8 cellular contexts compared by ENCODE assay signal in the genomic region with DNA sequence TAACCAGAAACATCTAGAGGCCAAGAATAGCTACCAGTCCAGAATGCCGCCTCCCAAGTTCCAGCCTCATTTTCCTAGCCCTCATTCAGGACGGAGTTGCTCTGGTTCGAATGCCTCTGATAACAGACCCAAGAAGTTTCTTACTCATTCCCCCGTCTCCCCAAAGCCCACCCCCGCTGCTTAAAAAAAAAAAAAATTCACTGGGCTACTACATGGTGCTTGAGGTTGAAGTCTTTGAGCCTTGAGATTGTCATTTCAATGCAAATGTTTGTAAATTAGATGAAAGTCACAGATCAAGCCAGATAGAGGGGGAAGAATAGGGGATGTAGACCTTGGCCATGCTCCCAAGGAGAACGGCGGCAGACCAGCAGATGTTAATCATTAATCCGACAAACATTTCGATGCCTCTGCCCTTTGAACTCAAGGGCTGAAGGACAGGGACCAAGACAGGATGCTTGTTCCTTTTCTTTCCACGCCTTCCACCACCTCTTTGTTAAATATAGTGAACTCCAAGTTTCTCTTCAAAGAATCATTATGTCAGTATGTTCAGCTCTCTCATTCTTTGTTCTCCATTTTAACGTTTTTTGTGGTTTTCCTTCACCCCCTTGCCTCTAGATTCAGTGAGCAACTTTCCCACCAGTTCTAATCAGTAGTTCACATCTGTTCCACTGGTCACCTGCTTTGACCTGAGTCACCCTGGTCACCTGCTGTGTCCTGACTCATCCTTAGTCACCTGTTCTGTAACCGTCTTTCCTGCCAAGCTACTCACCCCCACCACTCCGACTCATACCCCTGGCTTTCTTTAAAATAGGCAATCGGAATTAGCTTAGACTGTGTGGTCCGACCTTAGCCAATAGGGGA.
A peak's percentile ranks its signal among the peaks of the same experiment; 100 is the strongest.
DNase-seq lines count a peak whose midpoint lies in the region; ATAC-seq and TF ChIP-seq lines count a peak whose summit lies in the region.

No MANE protein-coding gene starts in this region.

- H3K9me3 Mint-ChIP-seq in activated T-helper 17 cell treated with anti-CD3 and anti-CD28 coated beads, Interleukin-2, amount 50 U/mL, for 72 hours = peaks cover 5% of the 10 kb centered on the region
- no peaks in the 10 kb centered on the region for H3K9me3 Mint-ChIP-seq in osteocyte (ENCODE audit: unreplicated experiment)

- peak; percentile 65 for DNase-seq in KG1 (lab: John Stamatoyannopoulos, UW)
- peak; percentile 49 for DNase-seq in osteocyte (ENCODE audit: extremely low spot score, unreplicated experiment)
- DNase-seq in NCI-H2029 treated with DMSO at 0.1 percent for 48 hours (lab: John Stamatoyannopoulos, UW) = no peak
- DNase-seq in nucleus accumbens (lab: John Stamatoyannopoulos, UW) = no peak

- H3K27me3 Mint-ChIP-seq in activated T-helper 17 cell treated with anti-CD3 and anti-CD28 coated beads, Interleukin-2, amount 50 U/mL, for 72 hours = peaks cover 5% of the 10 kb centered on the region
- H3K27me3 Mint-ChIP-seq in osteocyte (ENCODE audit: unreplicated experiment) = peaks cover 9% of the 10 kb centered on the region

- peaks cover 6% of the 10 kb centered on the region for H3K36me3 Mint-ChIP-seq in activated T-helper 17 cell treated with anti-CD3 and anti-CD28 coated beads, Interleukin-2, amount 50 U/mL, for 72 hours (ENCODE audit: low read depth)
- no peaks in the 10 kb centered on the region for H3K36me3 Mint-ChIP-seq in osteocyte (ENCODE audit: unreplicated experiment)

- ATAC-seq in GM21526 (IDR thresholded peaks at IDR 0.05; ENCODE audit: low FRiP score, unreplicated experiment) (peak; percentile 59), HG03045 (IDR thresholded peaks at IDR 0.05; ENCODE audit: unreplicated experiment) (no peak), GM21360 (IDR thresholded peaks at IDR 0.05; ENCODE audit: unreplicated experiment) (no peak)
- peak; percentile 72 for ATAC-seq in activated T-helper 17 cell treated with anti-CD3 and anti-CD28 coated beads, Interleukin-2, amount 50 U/mL, for 72 hours (replicated peaks)

- peak overlapping the region; percentile 87 for H3K27ac Mint-ChIP-seq in activated T-helper 17 cell treated with anti-CD3 and anti-CD28 coated beads, Interleukin-2, amount 50 U/mL, for 72 hours
- H3K27ac Mint-ChIP-seq in osteocyte (ENCODE audit: unreplicated experiment) = no peak overlapping the region

- no peak for TF ChIP-seq CTCF in osteocyte (IDR thresholded peaks at IDR 0.05)

- H3K4me3 Mint-ChIP-seq in activated T-helper 17 cell treated with anti-CD3 and anti-CD28 coated beads, Interleukin-2, amount 50 U/mL, for 72 hours = peak overlapping the region; percentile 46
- H3K4me3 Mint-ChIP-seq in osteocyte (ENCODE audit: unreplicated experiment) = no peak overlapping the region

- H3K4me1 Mint-ChIP-seq in activated T-helper 17 cell treated with anti-CD3 and anti-CD28 coated beads, Interleukin-2, amount 50 U/mL, for 72 hours = peaks cover 20% of the 10 kb centered on the region
- no peaks in the 10 kb centered on the region for H3K4me1 Mint-ChIP-seq in osteocyte (ENCODE audit: unreplicated experiment)

Comparison
In these comparisons a context has a peak if more than half of its experiments do, and no peak if none do; other contexts are left out.
1. ATAC-seq: peak in GM21526 (single experiment) and activated T-helper 17 cell treated with anti-CD3 and anti-CD28 coated beads, Interleukin-2, amount 50 U/mL, for 72 hours (single experiment); none in HG03045 (single experiment) and GM21360 (single experiment).
2. DNase-seq: peak in KG1 (single experiment) and osteocyte (single experiment); none in NCI-H2029 treated with DMSO at 0.1 percent for 48 hours (single experiment) and nucleus accumbens (0 of 56).